ENCODE assay signal across 8 cellular contexts in genomic region chr1:197198333-197198732, GRCh38. TPM values are rescaled to one million over a fixed set of nuclear protein-coding genes. Genes with fewer than 3 reads are reported as not detected.
DNase-seq lines count a peak whose midpoint lies in the region; ATAC-seq, FAIRE-seq and TF ChIP-seq lines count a peak whose summit lies in the region.

No MANE protein-coding gene starts in this region.

- TF ChIP-seq POLR2A in endothelial cell of umbilical vein (IDR thresholded peaks at IDR 0.05; ENCODE audit: low read depth, low read length) (no peak), ovary (IDR thresholded peaks at IDR 0.05) (no peak), prostate gland (IDR thresholded peaks at IDR 0.05) (no peak)

- H2AFZ ChIP-seq in PC-3 (ENCODE audit: low read length) (no peak overlapping the region), endothelial cell of umbilical vein (ENCODE audit: low read depth, low read length) (no peak overlapping the region)

- intact Hi-C loops in PC-3 (cut with micrococcal nuclease) (no loop called here), endothelial cell of umbilical vein (cut with micrococcal nuclease) (no loop called here), ovary (cut with DNase I) (no loop called here), prostate gland (cut with DNase I) (no loop called here)

- H3K79me2 ChIP-seq in PC-3 (ENCODE audit: low read length), result peaks cover 58% of the 10 kb centered on the region
- H3K79me2 ChIP-seq in endothelial cell of umbilical vein (ENCODE audit: control insufficient read depth, insufficient read depth, low read length), result peaks cover 28% of the 10 kb centered on the region

- ATAC-seq in PC-3 (no peak), HG03159 (IDR thresholded peaks at IDR 0.05; ENCODE audit: unreplicated experiment) (no peak), GM21825 (IDR thresholded peaks at IDR 0.05; ENCODE audit: unreplicated experiment) (no peak)

- CTCF ChIA-PET in PC-3 (lab: Charles Lee), result interaction anchor here (0.6 kb wide), 1 partner anchor 150 kb away, joined by 3 read pairs; no protein-coding TSS in a partner anchor
- CTCF ChIA-PET in endothelial cell of umbilical vein (lab: Charles Lee), result interaction anchor here (1.6 kb wide), 1 partner anchor 19 kb away, joined by 10 read pairs; no protein-coding TSS in a partner anchor

- no peaks in the 10 kb centered on the region for H3F3A ChIP-seq in PC-3 (ENCODE audit: low read length, unreplicated experiment)

- H3K9me3 ChIP-seq in PC-3 (ENCODE audit: low read length), result no peaks in the 10 kb centered on the region
- no peaks in the 10 kb centered on the region for H3K9me3 ChIP-seq in endothelial cell of umbilical vein (replicated peaks; ENCODE audit: control insufficient read depth, insufficient read depth, low read length)
- H3K9me3 ChIP-seq in ovary, result no peaks in the 10 kb centered on the region
- no peaks in the 10 kb centered on the region for H3K9me3 ChIP-seq in prostate gland

- H4K20me1 ChIP-seq in PC-3 (ENCODE audit: low read length) (no peaks in the 10 kb centered on the region), endothelial cell of umbilical vein (replicated peaks; ENCODE audit: control insufficient read depth, extremely low read depth, insufficient read depth, low read length) (no peaks in the 10 kb centered on the region)

- H3K9me2 ChIP-seq in PC-3 (replicated peaks; ENCODE audit: low read length), result no peaks in the 10 kb centered on the region

- H3K4me3 ChIP-seq in GM08714 (ENCODE audit: low read length), result peak overlapping the region; percentile 25; the same call in 1 of the 2 replicates
- H3K4me3 ChIP-seq in PC-3 (ENCODE audit: low read length), result peak overlapping the region; percentile 79
- H3K4me3 ChIP-seq in endothelial cell of umbilical vein (replicated peaks in 1 of 3; ENCODE audit: insufficient read depth in 1 of 3, low read depth in 1 of 3, low read length in 3 of 3), result peak overlapping the region in 2 of 3 experiments; percentile 29 to 76
- peak overlapping the region; percentile 1 for H3K4me3 ChIP-seq in ovary
- no peak overlapping the region for H3K4me3 ChIP-seq in prostate gland

- H3K9ac ChIP-seq in PC-3 (ENCODE audit: low read length) (peak overlapping the region; percentile 2; the same call in 1 of the 2 replicates), endothelial cell of umbilical vein (replicated peaks; ENCODE audit: extremely low read depth, insufficient read depth, low read length) (no peak overlapping the region)

- H3K27me3 ChIP-seq in PC-3 (ENCODE audit: low read length), result no peaks in the 10 kb centered on the region
- H3K27me3 ChIP-seq in endothelial cell of umbilical vein (ENCODE audit: control insufficient read depth in 2 of 2, insufficient read depth in 2 of 2, low read length in 2 of 2), result no peaks in the 10 kb centered on the region
- no peaks in the 10 kb centered on the region for H3K27me3 ChIP-seq in ovary
- H3K27me3 ChIP-seq in prostate gland (replicated peaks; ENCODE audit: insufficient read depth), result no peaks in the 10 kb centered on the region

- 67 to 92% (median 73%) methylated on average over 2 of the region's 2 CpGs for WGBS in ovary, 3 donors
- 94% methylated on average over 2 of the region's 2 CpGs for WGBS in prostate gland

- dilution Hi-C loops in endothelial cell of umbilical vein (cut with MboI; ENCODE audit: extremely low pct_ligation_motif_present, low sequenced_read_pairs), result no loop called here

- POLR2A ChIA-PET in PC-3 (lab: Charles Lee; ENCODE audit: unreplicated experiment), result no interaction called here
- POLR2A ChIA-PET in endothelial cell of umbilical vein (lab: Charles Lee), result no interaction called here

- no peak for TF ChIP-seq EP300 in ovary (IDR thresholded peaks at IDR 0.05)

- peaks cover 28% of the 10 kb centered on the region for H3K4me1 ChIP-seq in PC-3 (ENCODE audit: insufficient read depth, low read length)
- peaks cover 27% of the 10 kb centered on the region for H3K4me1 ChIP-seq in endothelial cell of umbilical vein (ENCODE audit: control insufficient read depth, extremely low read depth, insufficient read depth, low read length)
- peaks cover 2% of the 10 kb centered on the region for H3K4me1 ChIP-seq in ovary (ENCODE audit: insufficient read depth)
- H3K4me1 ChIP-seq in prostate gland (replicated peaks), result no peaks in the 10 kb centered on the region

- BruUV-seq in PC-3 (replicated peaks; lab: Mats Ljungman, UMichigan), result no TSS peak
- no TSS peak for BruUV-seq in endothelial cell of umbilical vein (replicated peaks; lab: Mats Ljungman, UMichigan)

- DNase-seq in PC-3 (no peak), endothelial cell of umbilical vein (ENCODE audit: low read depth, low spot score) (no peak), ovary (no peak), prostate gland (ENCODE audit: low spot score) (no peak), COR-L47 (lab: John Stamatoyannopoulos, UW) (no peak)

- no peak for TF ChIP-seq CTCF in PC-3 (conservative IDR thresholded peaks at IDR 0.05; ENCODE audit: low read depth, low read length)
- TF ChIP-seq CTCF in endothelial cell of umbilical vein (IDR thresholded peaks at IDR 0.05; ENCODE audit: extremely low read depth in 1 of 2, insufficient read depth in 1 of 2, low read depth in 1 of 2, low read length in 2 of 2), result no peak
- TF ChIP-seq CTCF in ovary (IDR thresholded peaks at IDR 0.05), result no peak
- TF ChIP-seq CTCF in prostate gland (IDR thresholded peaks at IDR 0.05), result no peak

- no peaks in the 10 kb centered on the region for H3K9me1 ChIP-seq in endothelial cell of umbilical vein (replicated peaks; ENCODE audit: control insufficient read depth, extremely low read depth, insufficient read depth, low read length)

- no peaks in the 10 kb centered on the region for H3K36me3 ChIP-seq in PC-3 (ENCODE audit: low read depth, low read length)
- no peaks in the 10 kb centered on the region for H3K36me3 ChIP-seq in endothelial cell of umbilical vein (ENCODE audit: control insufficient read depth in 2 of 2, extremely low read depth in 1 of 2, insufficient read depth in 2 of 2, low read length in 2 of 2)
- no peaks in the 10 kb centered on the region for H3K36me3 ChIP-seq in ovary
- H3K36me3 ChIP-seq in prostate gland, result no peaks in the 10 kb centered on the region

- H3K27ac ChIP-seq in PC-3 (ENCODE audit: low read length) (no peak overlapping the region), endothelial cell of umbilical vein (ENCODE audit: insufficient read depth, low read depth, low read length) (no peak overlapping the region), ovary (no peak overlapping the region), prostate gland (no peak overlapping the region)

- FAIRE-seq in endothelial cell of umbilical vein (lab: Jason Lieb, UNC), result no peak

- H3K4me2 ChIP-seq in PC-3 (ENCODE audit: low read length), result peak overlapping the region; percentile 88
- peak overlapping the region; percentile 89 for H3K4me2 ChIP-seq in endothelial cell of umbilical vein (ENCODE audit: insufficient read depth, low read length)

TF ChIP-seq in endothelial cell of umbilical vein, 7 proteins besides CTCF, POLR2A, EP300 and RAD21:
- TF ChIP-seq EZH2 (IDR thresholded peaks at IDR 0.05; ENCODE audit: borderline replicate concordance, low read depth, low read length, severe bottlenecking) (no peak), GATA2 (IDR thresholded peaks at IDR 0.05; ENCODE audit: insufficient read depth, insufficient read length, low read depth, low read length) (no peak)

RNA-seq across cellular contexts. Expression of gene ZBTB41, which starts 2.8 kb away (rescaled TPM):
- total RNA-seq in PC-3 (2014; rRNA removed) (4.3 and 5.3 TPM in 2 replicates), endothelial cell of umbilical vein (4.6 and 5.4 TPM in 2 replicates), ovary (10 to 100 TPM; 11.4 to 21.5 (median 15.2) TPM), prostate gland (10 to 100 TPM in 1 of 2 donors, 1 to 10 TPM in 1; 9.8 to 13.0 TPM)
- polyA plus RNA-seq in endothelial cell of umbilical vein (1.0 and 1.1 TPM in 2 replicates), ovary (1 to 10 TPM; 4.9 to 5.6 TPM)
- 0.98 and 1.2 TPM in 2 replicates for polyA plus RNA-seq in endothelial cell of umbilical vein (2011; cell fraction: cytosol; rRNA removed)
- 3.4 and 3.5 TPM in 2 replicates for polyA plus RNA-seq in endothelial cell of umbilical vein (2011; cell fraction: nucleus; rRNA removed)
- 2.4 and 2.7 TPM in 2 replicates for polyA plus RNA-seq in endothelial cell of umbilical vein (2012)
- 6.2 and 6.4 TPM in 2 replicates for polyA minus RNA-seq in endothelial cell of umbilical vein
- 7.0 TPM for polyA minus RNA-seq in endothelial cell of umbilical vein (2011; cell fraction: cytosol; rRNA and poly(A)+ RNA removed)
- polyA minus RNA-seq in endothelial cell of umbilical vein (2011; cell fraction: nucleus; rRNA and poly(A)+ RNA removed), result 7.1 and 10.9 TPM in 2 replicates

RNA-seq across cellular contexts. Expression of gene ASPM, which starts 51.9 kb away (rescaled TPM):
- total RNA-seq in PC-3 (2014; rRNA removed), result 28.6 and 35.0 TPM in 2 replicates
- 44.6 and 55.1 TPM in 2 replicates for total RNA-seq in endothelial cell of umbilical vein
- 3.2 and 5.3 TPM in 2 replicates for polyA plus RNA-seq in endothelial cell of umbilical vein
- 7.7 and 8.2 TPM in 2 replicates for polyA plus RNA-seq in endothelial cell of umbilical vein (2011; cell fraction: cytosol; rRNA removed)
- polyA plus RNA-seq in endothelial cell of umbilical vein (2011; cell fraction: nucleus; rRNA removed), result 25.6 and 40.5 TPM in 2 replicates
- polyA plus RNA-seq in endothelial cell of umbilical vein (2012), result 9.4 and 27.8 TPM in 2 replicates
- polyA minus RNA-seq in endothelial cell of umbilical vein, result 17.3 and 21.9 TPM in 2 replicates
- polyA minus RNA-seq in endothelial cell of umbilical vein (2011; cell fraction: cytosol; rRNA and poly(A)+ RNA removed), result 42.6 TPM
- polyA minus RNA-seq in endothelial cell of umbilical vein (2011; cell fraction: nucleus; rRNA and poly(A)+ RNA removed), result 36.0 and 61.4 TPM in 2 replicates
- total RNA-seq in ovary, result under 1 TPM; 0.10 to 0.89 (median 0.33) TPM
- polyA plus RNA-seq in ovary, result under 1 TPM; 0.31 to 0.75 TPM
- 1 to 10 TPM; 1.8 to 5.1 TPM for total RNA-seq in prostate gland

Comparison
In these comparisons a context has a peak if more than half of its experiments do, and no peak if none do; other contexts are left out.
1. H3K4me3 ChIP-seq: peak in GM08714 (single experiment), PC-3 (single experiment), endothelial cell of umbilical vein (2 of 3) and ovary (single experiment); none in prostate gland (0 of 2).